In genomic region chr15:78541744-78542034, GRCh38 we compare ENCODE assay signal across 9 cellular contexts. TPM values are rescaled to one million over a fixed set of nuclear protein-coding genes. Genes with fewer than 3 reads are reported as not detected.
DNase-seq lines count a peak whose midpoint lies in the region; ATAC-seq and TF ChIP-seq lines count a peak whose summit lies in the region.
"Had no signal": no experiment of that assay in that cellular context is flagged by ENCODE, and none has a peak within 500 bp of the region (broad histone marks: within the 10 kb centered on the region; RNA-seq: fewer than 3 reads in every experiment).

No MANE protein-coding gene starts in this region.

- H3K4me3 Mint-ChIP-seq in activated T-cell treated with anti-CD3 and anti-CD28 coated beads, Interleukin-2, amount 50 U/mL, for 4 hours, result peak overlapping the region; percentile 99
- H3K4me3 Mint-ChIP-seq in activated naive CD8-positive, alpha-beta T cell treated with anti-CD3 and anti-CD28 coated beads, Interleukin-2, amount 10 ng/mL, durations not matched to agents 7 days and 5 days, result peak overlapping the region; percentile 93

- no peak for DNase-seq in activated T-cell treated with anti-CD3 and anti-CD28 coated beads, Interleukin-2, amount 50 U/mL, for 4 hours
- no peak for DNase-seq in activated T-cell treated with anti-CD3 and anti-CD28 coated beads, Interleukin-2, amount 50 U/mL, for 1 hour
- DNase-seq in activated naive CD8-positive, alpha-beta T cell treated with anti-CD3 and anti-CD28 coated beads, Interleukin-2, amount 10 ng/mL, durations not matched to agents 7 days and 5 days, result no peak
- DNase-seq in kidney epithelial cell (ENCODE audit: low read depth), result no peak
- no peak for DNase-seq in left lobe of liver (ENCODE audit: low spot score)
- no peak for DNase-seq in NAMALWA (ENCODE audit: low spot score)
- DNase-seq in DMS153 treated with DMSO at 0.1 percent for 48 hours (lab: John Stamatoyannopoulos, UW; ENCODE audit: unreplicated experiment), result no peak
- DNase-seq: stimulated activated CD4-positive, alpha-beta T cell treated with anti-CD3 and anti-CD28 coated beads, Interleukin-4, amount 100 ng/mL, for 4 hours had no signal

- H3K4me1 ChIP-seq in subcutaneous abdominal adipose tissue (ENCODE audit: control insufficient read depth in 5 of 5, insufficient read depth in 5 of 5, low read length in 5 of 5), result peaks cover 4 to 27% (median 24%) of the 10 kb centered on the region in 5 donors

- H3K4me3 ChIP-seq in kidney epithelial cell (ENCODE audit: low read depth, low read length), result peak overlapping the region; percentile 65
- peak overlapping the region in 4 of 5 donors; percentile 81 to 98 (median 96) for H3K4me3 ChIP-seq in subcutaneous abdominal adipose tissue (ENCODE audit: low read depth in 1 of 5, low read length in 5 of 5)

- H3K27me3 ChIP-seq in kidney epithelial cell (ENCODE audit: control insufficient read depth, insufficient read depth, low read length), result no peaks in the 10 kb centered on the region
- no peaks in the 10 kb centered on the region for H3K27me3 ChIP-seq in subcutaneous abdominal adipose tissue (ENCODE audit: control insufficient read depth in 5 of 5, insufficient read depth in 4 of 5, low read length in 5 of 5)

- POLR2A ChIA-PET in activated naive CD8-positive, alpha-beta T cell treated with anti-CD3 and anti-CD28 coated beads, Interleukin-2, amount 10 ng/mL, durations not matched to agents 7 days and 5 days (lab: Charles Lee), result interaction anchor here (0.6 to 2.9 kb wide), 5 partner anchors 16 to 242 kb away, joined by 6 to 27 read pairs (median 12); partner anchors contain the start of genes CHRNA5, HYKK, IREB2 and SKIC8

- peak overlapping the region; percentile 97 for H3K27ac Mint-ChIP-seq in activated naive CD8-positive, alpha-beta T cell treated with anti-CD3 and anti-CD28 coated beads, Interleukin-2, amount 10 ng/mL, durations not matched to agents 7 days and 5 days

- no peak for TF ChIP-seq CTCF in kidney epithelial cell (IDR thresholded peaks at IDR 0.05; ENCODE audit: insufficient read depth, low read length, poor library complexity, severe bottlenecking)

- ATAC-seq in activated T-cell treated with anti-CD3 and anti-CD28 coated beads, Interleukin-2, amount 50 U/mL, for 4 hours, result no peak
- ATAC-seq in activated naive CD8-positive, alpha-beta T cell treated with anti-CD3 and anti-CD28 coated beads, Interleukin-2, amount 10 ng/mL, durations not matched to agents 7 days and 5 days (ENCODE audit: low read depth), result no peak
- ATAC-seq in left lobe of liver, result no peak

- H3K9me3 Mint-ChIP-seq in activated T-cell treated with anti-CD3 and anti-CD28 coated beads, Interleukin-2, amount 50 U/mL, for 4 hours, result no peaks in the 10 kb centered on the region
- H3K9me3 Mint-ChIP-seq in activated naive CD8-positive, alpha-beta T cell treated with anti-CD3 and anti-CD28 coated beads, Interleukin-2, amount 10 ng/mL, durations not matched to agents 7 days and 5 days, result no peaks in the 10 kb centered on the region

- no peaks in the 10 kb centered on the region for H3K27me3 Mint-ChIP-seq in activated T-cell treated with anti-CD3 and anti-CD28 coated beads, Interleukin-2, amount 50 U/mL, for 4 hours (ENCODE audit: low read depth)
- no peaks in the 10 kb centered on the region for H3K27me3 Mint-ChIP-seq in activated naive CD8-positive, alpha-beta T cell treated with anti-CD3 and anti-CD28 coated beads, Interleukin-2, amount 10 ng/mL, durations not matched to agents 7 days and 5 days

- peaks cover 21% of the 10 kb centered on the region for H3K36me3 Mint-ChIP-seq in activated T-cell treated with anti-CD3 and anti-CD28 coated beads, Interleukin-2, amount 50 U/mL, for 4 hours (ENCODE audit: insufficient read depth)
- H3K36me3 Mint-ChIP-seq in activated naive CD8-positive, alpha-beta T cell treated with anti-CD3 and anti-CD28 coated beads, Interleukin-2, amount 10 ng/mL, durations not matched to agents 7 days and 5 days, result peaks cover 24% of the 10 kb centered on the region

- no peaks in the 10 kb centered on the region for H3K9me3 ChIP-seq in subcutaneous abdominal adipose tissue (ENCODE audit: control insufficient read depth in 5 of 5, low read length in 5 of 5)

- peak overlapping the region; percentile 97 for H3K27ac ChIP-seq in subcutaneous abdominal adipose tissue (ENCODE audit: low read depth, low read length)

- peaks cover 24% of the 10 kb centered on the region for H3K4me1 Mint-ChIP-seq in activated T-cell treated with anti-CD3 and anti-CD28 coated beads, Interleukin-2, amount 50 U/mL, for 4 hours (ENCODE audit: low read depth)
- H3K4me1 Mint-ChIP-seq in activated naive CD8-positive, alpha-beta T cell treated with anti-CD3 and anti-CD28 coated beads, Interleukin-2, amount 10 ng/mL, durations not matched to agents 7 days and 5 days, result peaks cover 26% of the 10 kb centered on the region

- H3K36me3 ChIP-seq in kidney epithelial cell (ENCODE audit: control insufficient read depth, insufficient read depth, low read length) (no peaks in the 10 kb centered on the region), subcutaneous abdominal adipose tissue (ENCODE audit: control insufficient read depth in 5 of 5, insufficient read depth in 5 of 5, low read length in 5 of 5) (peaks cover 20 to 40% (median 29%) of the 10 kb centered on the region in 5 donors)

- H3K9ac ChIP-seq in subcutaneous abdominal adipose tissue (ENCODE audit: low read length in 5 of 5), result peak overlapping the region; percentile 91 to 99 (median 96)

RNA-seq across cellular contexts. Expression of gene PSMA4, which starts 1.4 kb away (rescaled TPM):
- 100 to 1,000 TPM; 284 to 302 (median 293) TPM for total RNA-seq in activated T-cell treated with anti-CD3 and anti-CD28 coated beads, Interleukin-2, amount 50 U/mL, for 4 hours
- total RNA-seq in activated naive CD8-positive, alpha-beta T cell treated with anti-CD3 and anti-CD28 coated beads, Interleukin-2, amount 10 ng/mL, durations not matched to agents 7 days and 5 days, result 100 to 1,000 TPM; 181 to 183 TPM
- total RNA-seq in kidney epithelial cell, result 209 and 243 TPM in 2 replicates
- total RNA-seq in left lobe of liver, result 59.2 TPM

RNA-seq across cellular contexts. Expression of gene CHRNA5, which starts 23.6 kb away (rescaled TPM):
- total RNA-seq in activated T-cell treated with anti-CD3 and anti-CD28 coated beads, Interleukin-2, amount 50 U/mL, for 4 hours, result 1 to 10 TPM; 5.2 to 5.6 (median 5.5) TPM
- 1 to 10 TPM; 1.2 to 2.2 TPM for total RNA-seq in activated naive CD8-positive, alpha-beta T cell treated with anti-CD3 and anti-CD28 coated beads, Interleukin-2, amount 10 ng/mL, durations not matched to agents 7 days and 5 days
- total RNA-seq in kidney epithelial cell, result 4.7 and 13.7 TPM in 2 replicates
- total RNA-seq in left lobe of liver, result 0.35 TPM

RNA-seq across cellular contexts. Expression of gene HYKK, which starts 34.3 kb away (rescaled TPM):
- 1 to 10 TPM in 1 of 3 donors, under 1 TPM in 2; 0.58 to 1.2 (median 0.76) TPM for total RNA-seq in activated T-cell treated with anti-CD3 and anti-CD28 coated beads, Interleukin-2, amount 50 U/mL, for 4 hours
- total RNA-seq in activated naive CD8-positive, alpha-beta T cell treated with anti-CD3 and anti-CD28 coated beads, Interleukin-2, amount 10 ng/mL, durations not matched to agents 7 days and 5 days, result 1 to 10 TPM; 1.6 to 2.4 TPM
- total RNA-seq in kidney epithelial cell (3.9 and 4.4 TPM in 2 replicates), left lobe of liver (5.4 TPM)
